In genomic region chr1:212034516-212035122, GRCh38 we compare ENCODE assay signal across 1 cellular context.
TF ChIP-seq lines count a peak whose summit lies in the region.

No MANE protein-coding gene starts in this region.

TF ChIP-seq in A549, 52 proteins besides CTCF, POLR2A, EP300 and RAD21 (continued from another document):
- TF ChIP-seq KDM1A (IDR thresholded peaks at IDR 0.05; ENCODE audit: low read depth) (peak; percentile 84; the same call in 1 of the 2 replicates), E2F6 (IDR thresholded peaks at IDR 0.05; ENCODE audit: borderline replicate concordance, low read depth) (no peak), HDAC2 (IDR thresholded peaks at IDR 0.05) (0 out of 2 replicates have a peak, but pooled peaks have one; percentile 22), REST (IDR thresholded peaks at IDR 0.05) (no peak), PHF8 (IDR thresholded peaks at IDR 0.05; ENCODE audit: borderline replicate concordance, low read depth) (no peak), CBX2 (IDR thresholded peaks at IDR 0.05; ENCODE audit: borderline replicate concordance, low read depth) (no peak), ZNF302 (CRISPR knock-in tag; IDR thresholded peaks at IDR 0.05) (no peak), CEBPB (IDR thresholded peaks at IDR 0.05) (peak; percentile 38 to 43; a peak in 2 of 4 replicates), GATA3 (IDR thresholded peaks at IDR 0.05; ENCODE audit: borderline replicate concordance) (no peak)
TF ChIP-seq in A549: peak in this region for 6.
